In genomic region chr14:51504626-51505025, GRCh38 we compare ENCODE assay signal across 24 cellular contexts.
DNase-seq lines count a peak whose midpoint lies in the region; ATAC-seq lines count a peak whose summit lies in the region.
"Had no signal": no experiment of that assay in that cellular context is flagged by ENCODE, and none has a peak within 500 bp of the region (broad histone marks: within the 10 kb centered on the region; RNA-seq: fewer than 3 reads in every experiment).

No MANE protein-coding gene starts in this region.

- H3K14ac ChIP-seq in trophoblast cell (ENCODE audit: low read length) = no peak overlapping the region

- no peaks in the 10 kb centered on the region for H3K4me1 ChIP-seq in trophoblast cell (ENCODE audit: control insufficient read depth in 1 of 2, insufficient read depth in 2 of 2, low read length in 2 of 2)
- H3K4me1 ChIP-seq in naive thymus-derived CD4-positive, alpha-beta T cell (ENCODE audit: control insufficient read depth in 2 of 2, insufficient read depth in 2 of 2, low read length in 2 of 2) = no peaks in the 10 kb centered on the region

- H3K23ac ChIP-seq in trophoblast cell (ENCODE audit: low read length) = no peak overlapping the region

- H3K9ac ChIP-seq in trophoblast cell (ENCODE audit: low read length) = no peak overlapping the region
- H3K9ac ChIP-seq: GM23248 had no signal

- no peak overlapping the region for H3K4me3 ChIP-seq in trophoblast cell (ENCODE audit: low read depth, low read length)
- no peak overlapping the region for H3K4me3 ChIP-seq in naive thymus-derived CD4-positive, alpha-beta T cell (ENCODE audit: low read length)
- H3K4me3 ChIP-seq: GM23248, Peyer's patch, SK-N-MC had no signal

- no peaks in the 10 kb centered on the region for H3K4me1 Mint-ChIP-seq in naive thymus-derived CD4-positive, alpha-beta T cell
- H3K4me1 Mint-ChIP-seq: CD14-positive monocyte; CD8-positive, alpha-beta memory T cell had no signal

- no peaks in the 10 kb centered on the region for H3K9me3 ChIP-seq in trophoblast cell (ENCODE audit: insufficient read depth, low read depth, low read length)
- no peaks in the 10 kb centered on the region for H3K9me3 ChIP-seq in naive thymus-derived CD4-positive, alpha-beta T cell (ENCODE audit: control insufficient read depth in 2 of 3, low read length in 3 of 3)
- H3K9me3 ChIP-seq: BE2C, Peyer's patch had no signal

- H3K18ac ChIP-seq in trophoblast cell (ENCODE audit: low read length) = no peak overlapping the region

- H3K36me3 ChIP-seq in trophoblast cell (ENCODE audit: control insufficient read depth in 1 of 2, insufficient read depth in 2 of 2, low read length in 2 of 2) = no peaks in the 10 kb centered on the region
- H3K36me3 ChIP-seq in naive thymus-derived CD4-positive, alpha-beta T cell (ENCODE audit: control insufficient read depth in 2 of 3, insufficient read depth in 3 of 3, low read length in 3 of 3) = no peaks in the 10 kb centered on the region
- H3K36me3 ChIP-seq: BE2C, Peyer's patch had no signal

- POLR2A ChIA-PET in naive thymus-derived CD4-positive, alpha-beta T cell (lab: Charles Lee) = no interaction called here

- intact Hi-C loops in naive thymus-derived CD4-positive, alpha-beta T cell (cut with micrococcal nuclease) = no loop called here

- H4K12ac ChIP-seq in trophoblast cell (ENCODE audit: low read depth, low read length) = no peak overlapping the region

- no peak for ATAC-seq in naive thymus-derived CD4-positive, alpha-beta T cell
- no peak for ATAC-seq in HG02678 (IDR thresholded peaks at IDR 0.05; ENCODE audit: unreplicated experiment)

- no peak overlapping the region for H3K27ac Mint-ChIP-seq in naive thymus-derived CD4-positive, alpha-beta T cell
- H3K27ac Mint-ChIP-seq: CD14-positive monocyte; CD8-positive, alpha-beta memory T cell had no signal

- no CpG with 5 or more reads among the region's 1 CpG for WGBS in trophoblast cell (ENCODE audit: extremely low coverage, insufficient coverage, insufficient read length)

- peaks cover 16 to 50% (median 33%) of the 10 kb centered on the region in 5 donors for H3K27me3 Mint-ChIP-seq in naive thymus-derived CD4-positive, alpha-beta T cell

- H3K4ac ChIP-seq in trophoblast cell (ENCODE audit: low read depth, low read length) = no peak overlapping the region

- H2BK120ac ChIP-seq in trophoblast cell (ENCODE audit: insufficient read depth, low read length, poor library complexity) = no peak overlapping the region

- CTCF ChIA-PET in naive thymus-derived CD4-positive, alpha-beta T cell (lab: Charles Lee) = no interaction called here

- no peak overlapping the region for H4K8ac ChIP-seq in trophoblast cell (ENCODE audit: low read depth, low read length)

- H2BK12ac ChIP-seq in trophoblast cell (ENCODE audit: low read length) = peak overlapping the region; percentile 78

- H3K27me3 ChIP-seq in trophoblast cell (ENCODE audit: insufficient read depth, low read length) = no peaks in the 10 kb centered on the region
- H3K27me3 ChIP-seq in naive thymus-derived CD4-positive, alpha-beta T cell (ENCODE audit: control insufficient read depth in 2 of 2, insufficient read depth in 2 of 2, low read length in 2 of 2) = no peaks in the 10 kb centered on the region
- H3K27me3 ChIP-seq: BE2C, Peyer's patch had no signal

- H3K4me3 Mint-ChIP-seq in naive thymus-derived CD4-positive, alpha-beta T cell = no peak overlapping the region
- H3K4me3 Mint-ChIP-seq: CD14-positive monocyte; CD8-positive, alpha-beta memory T cell had no signal

- H2BK5ac ChIP-seq in trophoblast cell (ENCODE audit: low read depth, low read length, poor library complexity) = no peak overlapping the region

- peaks cover 0 to 15% (median 4%) of the 10 kb centered on the region in 11 donors for H3K9me3 Mint-ChIP-seq in naive thymus-derived CD4-positive, alpha-beta T cell

- no peak overlapping the region for H3K4me2 ChIP-seq in trophoblast cell (ENCODE audit: low read length)

- no peaks in the 10 kb centered on the region for H3K36me3 Mint-ChIP-seq in naive thymus-derived CD4-positive, alpha-beta T cell
- H3K36me3 Mint-ChIP-seq: CD14-positive monocyte; CD8-positive, alpha-beta memory T cell had no signal

- peaks cover 2% of the 10 kb centered on the region for H3K79me1 ChIP-seq in trophoblast cell (ENCODE audit: low read length)

- H3K27ac ChIP-seq in epithelial cell of prostate (peak overlapping the region; percentile 66), trophoblast cell (ENCODE audit: low read depth, low read length) (no peak overlapping the region)
- H3K27ac ChIP-seq in naive thymus-derived CD4-positive, alpha-beta T cell (ENCODE audit: low read depth, low read length) = no peak overlapping the region
- H3K27ac ChIP-seq: 22Rv1, GM23248, Peyer's patch, SK-N-MC had no signal

- H3K79me2 ChIP-seq in trophoblast cell (ENCODE audit: control insufficient read depth, insufficient read depth, low read length, poor library complexity) = no peaks in the 10 kb centered on the region

- H4K91ac ChIP-seq in trophoblast cell (ENCODE audit: low read depth, low read length) = no peak overlapping the region

- DNase-seq in NCI-H1694 (lab: John Stamatoyannopoulos, UW) (peak; percentile 39), NCI-H1694 treated with DMSO at 0.1 percent for 48 hours (lab: John Stamatoyannopoulos, UW) (no peak), LHCN-M2 (ENCODE audit: low read depth) (peak; percentile 69), epithelial cell of prostate (ENCODE audit: low read depth, low spot score) (no peak), trophoblast cell (no peak), hippocampal formation (lab: John Stamatoyannopoulos, UW) (no peak)
- DNase-seq in naive thymus-derived CD4-positive, alpha-beta T cell = no peak
- DNase-seq: BE2C; CD8-positive, alpha-beta memory T cell; DMS153; GM23248; H7; NCI-H1048; NCI-H1417; NCI-H187; NCI-H2081 treated with DMSO at 0.1 percent for 48 hours; NCI-H526 treated with DMSO at 0.1 percent for 48 hours; OCI-M1; Peyer's patch; SIG-M5 had no signal

- H2AK5ac ChIP-seq in trophoblast cell (ENCODE audit: low read length) = peak overlapping the region; percentile 59

- H2AFZ ChIP-seq in trophoblast cell (ENCODE audit: insufficient read depth, low read length, poor library complexity) = no peak overlapping the region
- H2AFZ ChIP-seq: GM23248 had no signal

Comparison
In these comparisons a context has a peak if more than half of its experiments do, and no peak if none do; other contexts are left out.
1. DNase-seq: peak in NCI-H1694 (single experiment) and LHCN-M2 (single experiment); none in NCI-H1694 treated with DMSO at 0.1 percent for 48 hours (single experiment), epithelial cell of prostate (single experiment), trophoblast cell (0 of 2), naive thymus-derived CD4-positive, alpha-beta T cell (0 of 9) and hippocampal formation (0 of 2).